Comparison of ENCODE assay signal across 25 cellular contexts in the genomic region with DNA sequence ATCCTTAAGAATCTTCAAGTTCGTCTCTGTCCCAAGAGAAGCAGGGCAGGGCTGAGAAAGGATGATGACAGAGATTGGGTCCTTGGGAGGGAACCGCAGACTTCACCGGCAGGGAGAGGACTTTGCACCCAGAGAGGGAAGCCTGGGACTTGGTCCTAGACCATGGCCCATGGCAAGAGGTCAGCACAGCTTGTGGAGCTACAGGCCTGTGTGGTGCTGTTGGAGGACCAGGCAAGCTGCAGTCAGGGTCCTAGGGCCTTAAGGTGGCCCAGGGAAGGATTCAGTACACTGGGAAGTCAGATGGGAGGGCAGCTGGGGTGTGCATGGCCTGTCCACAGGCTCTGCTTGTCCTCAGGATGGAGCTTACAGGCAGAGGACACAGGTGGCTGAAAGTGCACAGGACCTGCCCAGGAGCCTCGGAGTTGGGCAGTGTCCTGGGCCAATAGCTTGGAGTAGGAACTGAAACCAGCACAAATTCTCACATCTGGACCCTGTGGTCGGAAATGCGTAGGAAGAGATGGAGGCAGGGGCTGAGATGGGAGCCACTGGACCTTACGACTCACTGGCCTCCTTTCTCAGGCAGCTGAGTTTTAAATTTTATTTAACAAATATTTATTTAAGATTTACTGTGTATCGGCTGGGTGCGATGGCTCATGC. TPM values are rescaled to one million over a fixed set of nuclear protein-coding genes. Genes with fewer than 3 reads are reported as not detected.
A peak's percentile ranks its signal among the peaks of the same experiment; 100 is the strongest.
DNase-seq lines count a peak whose midpoint lies in the region; ATAC-seq, FAIRE-seq and TF ChIP-seq lines count a peak whose summit lies in the region.
"Had no signal": no experiment of that assay in that cellular context is flagged by ENCODE, and none has a peak within 500 bp of the region (broad histone marks: within the 10 kb centered on the region; RNA-seq: fewer than 3 reads in every experiment).

No MANE protein-coding gene starts in this region.

- intact Hi-C loops in GM12878 (cut with micrococcal nuclease; ENCODE audit: unreplicated experiment): no loop called here
- intact Hi-C loops in prostate gland (cut with DNase I): no loop called here

- H3K4me3 ChIP-seq in BLaER1 (no peak overlapping the region), GM12878 (no peak overlapping the region), prostate gland (no peak overlapping the region)

- CTCF ChIA-PET in GM12878 (lab: Yijun Ruan, JAX): no interaction called here

- ATAC-seq in HG03175 (IDR thresholded peaks at IDR 0.05; ENCODE audit: unreplicated experiment): peak; percentile 42
- ATAC-seq in GM12878: peak; percentile 86
- peak; percentile 35 for ATAC-seq in memory B cell (ENCODE audit: low read depth)
- ATAC-seq in activated T-helper 17 cell treated with anti-CD3 and anti-CD28 coated beads, Interleukin-2, amount 50 U/mL, for 72 hours (replicated peaks): no peak
- ATAC-seq in HG02970 (IDR thresholded peaks at IDR 0.05; ENCODE audit: low FRiP score, unreplicated experiment): no peak

- in situ Hi-C loops in GM12878 (cut with MboI): no loop called here

- H3K36me3 ChIP-seq in BLaER1 (no peaks in the 10 kb centered on the region), GM12878 (ENCODE audit: control insufficient read depth in 2 of 2, insufficient read depth in 2 of 2, low read length in 1 of 2) (no peaks in the 10 kb centered on the region), prostate gland (no peaks in the 10 kb centered on the region)

- no peak overlapping the region for H3K27ac Mint-ChIP-seq in memory B cell
- no peak overlapping the region for H3K27ac Mint-ChIP-seq in activated T-helper 17 cell treated with anti-CD3 and anti-CD28 coated beads, Interleukin-2, amount 50 U/mL, for 72 hours
- H3K27ac Mint-ChIP-seq: HFFc6 had no signal

- H3K27me3 ChIP-seq in BLaER1 (no peaks in the 10 kb centered on the region), GM12878 (replicated peaks in 1 of 2; ENCODE audit: control insufficient read depth in 2 of 2, insufficient read depth in 2 of 2, low read length in 1 of 2) (no peaks in the 10 kb centered on the region), prostate gland (replicated peaks; ENCODE audit: insufficient read depth) (no peaks in the 10 kb centered on the region)

- H3K79me2 ChIP-seq in GM12878 (ENCODE audit: control insufficient read depth, insufficient read depth, low read length): no peaks in the 10 kb centered on the region

- TF ChIP-seq CTCF in GM12878 (IDR thresholded peaks at IDR 0.05 in 2 of 3, conservative IDR thresholded peaks at IDR 0.05 in 1 of 3; ENCODE audit: control insufficient read depth in 2 of 3, extremely low read depth in 1 of 3, insufficient read depth in 1 of 3, low read depth in 3 of 3, low read length in 3 of 3): no peak
- no peak for TF ChIP-seq CTCF in prostate gland (IDR thresholded peaks at IDR 0.05)

- TF ChIP-seq POLR2A in GM12878 (IDR thresholded peaks at IDR 0.05; ENCODE audit: low read depth, low read length): no peak
- TF ChIP-seq POLR2A in prostate gland (IDR thresholded peaks at IDR 0.05): no peak

- WGBS in GM12878 (ENCODE audit: insufficient coverage, insufficient replicate concordance, low lambda C conversion rate, missing lambda C conversion rate): 28% methylated on average over 9 of the region's 9 CpGs
- WGBS in prostate gland: 87% methylated on average over 9 of the region's 9 CpGs

- H3K9me3 Mint-ChIP-seq in memory B cell: no peaks in the 10 kb centered on the region
- H3K9me3 Mint-ChIP-seq in activated T-helper 17 cell treated with anti-CD3 and anti-CD28 coated beads, Interleukin-2, amount 50 U/mL, for 72 hours: no peaks in the 10 kb centered on the region

- H3K4me3 Mint-ChIP-seq in memory B cell: no peak overlapping the region
- no peak overlapping the region for H3K4me3 Mint-ChIP-seq in activated T-helper 17 cell treated with anti-CD3 and anti-CD28 coated beads, Interleukin-2, amount 50 U/mL, for 72 hours
- H3K4me3 Mint-ChIP-seq: CD4-positive, CD25-positive, alpha-beta regulatory T cell; HFFc6 had no signal

- no peak overlapping the region for H2AFZ ChIP-seq in GM12878 (ENCODE audit: control insufficient read depth, low read depth, low read length)

- TF ChIP-seq RAD21 in GM12878 (IDR thresholded peaks at IDR 0.05; ENCODE audit: insufficient read depth, low read depth, low read length): no peak

- peaks cover 12% of the 10 kb centered on the region for H3K4me1 Mint-ChIP-seq in memory B cell
- no peaks in the 10 kb centered on the region for H3K4me1 Mint-ChIP-seq in activated T-helper 17 cell treated with anti-CD3 and anti-CD28 coated beads, Interleukin-2, amount 50 U/mL, for 72 hours
- H3K4me1 Mint-ChIP-seq: CD4-positive, CD25-positive, alpha-beta regulatory T cell had no signal

- POLR2A ChIA-PET in GM12878 (lab: Charles Lee): no interaction called here

- H3K36me3 Mint-ChIP-seq in memory B cell: no peaks in the 10 kb centered on the region
- no peaks in the 10 kb centered on the region for H3K36me3 Mint-ChIP-seq in activated T-helper 17 cell treated with anti-CD3 and anti-CD28 coated beads, Interleukin-2, amount 50 U/mL, for 72 hours (ENCODE audit: low read depth)
- H3K36me3 Mint-ChIP-seq: CD4-positive, CD25-positive, alpha-beta regulatory T cell had no signal

- H3K27me3 Mint-ChIP-seq in memory B cell: peaks cover 14% of the 10 kb centered on the region
- peaks cover 19% of the 10 kb centered on the region for H3K27me3 Mint-ChIP-seq in activated T-helper 17 cell treated with anti-CD3 and anti-CD28 coated beads, Interleukin-2, amount 50 U/mL, for 72 hours

- TF ChIP-seq EP300 in GM12878 (IDR thresholded peaks at IDR 0.05; ENCODE audit: borderline replicate concordance in 1 of 2, control insufficient read depth in 1 of 2, low read depth in 2 of 2, low read length in 2 of 2): no peak

- H3K9me3 ChIP-seq in BLaER1 (peaks cover 12% of the 10 kb centered on the region), GM12878 (replicated peaks; ENCODE audit: control insufficient read depth, insufficient read depth, low read length) (peaks cover under 1% of the 10 kb centered on the region; the same call in 2 of the 3 replicates), prostate gland (no peaks in the 10 kb centered on the region)

- H3K27ac ChIP-seq in BLaER1 (0 out of 2 replicates have a peak overlapping the region, but pooled peaks have one; percentile 15), GM12878 (ENCODE audit: control insufficient read depth, insufficient read depth) (no peak overlapping the region), prostate gland (no peak overlapping the region)

- no peak for FAIRE-seq in GM12878 (lab: Jason Lieb, UNC)

- SMC1A ChIA-PET in GM12878 (lab: Charles Lee; ENCODE audit: uncharacterized antibody, unreplicated experiment): no interaction called here

- no peaks in the 10 kb centered on the region for H4K20me1 ChIP-seq in BLaER1
- no peaks in the 10 kb centered on the region for H4K20me1 ChIP-seq in GM12878 (ENCODE audit: control insufficient read depth, insufficient read depth)

- RAD21 ChIA-PET in GM12878 (lab: Charles Lee; ENCODE audit: unreplicated experiment): interaction anchor here (0.6 kb wide), 1 partner anchor 36 kb away, joined by 3 read pairs; no protein-coding TSS in a partner anchor

- no peak overlapping the region for H3K9ac ChIP-seq in BLaER1
- H3K9ac ChIP-seq in GM12878 (ENCODE audit: control insufficient read depth, insufficient read depth, low read length): no peak overlapping the region

- BruUV-seq in GM12878 (replicated peaks; lab: Mats Ljungman, UMichigan): no TSS peak

- H3K4me1 ChIP-seq in BLaER1: peaks cover 39% of the 10 kb centered on the region
- no peaks in the 10 kb centered on the region; the same call in 1 of the 2 replicates for H3K4me1 ChIP-seq in GM12878 (ENCODE audit: control insufficient read depth, insufficient read depth, low read length)
- no peaks in the 10 kb centered on the region for H3K4me1 ChIP-seq in prostate gland (replicated peaks)

- H3K4me2 ChIP-seq in BLaER1 (peak overlapping the region; percentile 54), GM12878 (ENCODE audit: control insufficient read depth, insufficient read depth) (no peak overlapping the region)

- DNase-seq in GM12878 (ENCODE audit: low read depth, low spot score): no peak
- no peak for DNase-seq in memory B cell (ENCODE audit: low spot score in 2 of 2)
- no peak for DNase-seq in stimulated activated naive CD4-positive, alpha-beta T cell (lab: John Stamatoyannopoulos, UW)
- no peak for DNase-seq in prostate gland (ENCODE audit: low spot score)
- DNase-seq: CD4-positive, CD25-positive, alpha-beta regulatory T cell; EL; GF-D8; H7; HFFc6; KBM-7; MM.1S; NCI-H1694; NCI-H2081; NCI-H2171; NCI-H345; NCI-H524 treated with DMSO at 0.1 percent for 48 hours; NCI-H82; SHP77; SW 1271 had no signal

TF ChIP-seq in GM12878, 131 proteins besides CTCF, POLR2A, EP300 and RAD21:
- peak; percentile 26; the same call in 1 of the 2 replicates for TF ChIP-seq RUNX3 (IDR thresholded peaks at IDR 0.05; ENCODE audit: low read length)
- no peak for TF ChIP-seq PAX8 (IDR thresholded peaks at IDR 0.05)
- peak; percentile 62 for TF ChIP-seq SPI1 (IDR thresholded peaks at IDR 0.05; ENCODE audit: borderline replicate concordance, insufficient read depth, low read depth, low read length)
- TF ChIP-seq EED (IDR thresholded peaks at IDR 0.05; ENCODE audit: low read depth): no peak

RNA-seq across cellular contexts. Expression of a gene that starts 56.4 kb away (rescaled TPM):
- total RNA-seq in GM12878 (2013; cell fraction: nucleolus; rRNA removed): not detected in 2 replicates
- total RNA-seq in GM12878 (2014; rRNA removed) (not detected in 2 replicates), GM12878 (2014; rRNA removed; fragmentation: Illumina TruSeq; extraction: Trizol) (not detected in 2 replicates), GM12878 (2021) (0.10 TPM in 1 of 2 replicates, not detected in the other), prostate gland (1 to 10 TPM; 2.6 to 7.0 TPM)
- polyA plus RNA-seq in GM12878 (2011; ENCODE audit: low read depth): not detected
- polyA plus RNA-seq in GM12878 (2011; rRNA removed) (not detected in 2 replicates), GM12878 (2014; fragmentation: Illumina TruSeq; extraction: Trizol) (0.03 and 0.05 TPM in 2 replicates), GM12878 (2014; fragmentation: Nextera tagmentation; extraction: Ambion mirVana) (not detected), GM12878 (2014; rRNA removed) (not detected in 2 replicates), GM12878 (2016; fragmentation: Nextera tagmentation; extraction: Ambion mirVana) (under 1 TPM in 1 of 2 experiments, not detected in 1; 0.11 TPM)
- polyA plus RNA-seq in GM12878 (2011; cell fraction: cytosol; rRNA removed): not detected in 2 replicates
- polyA plus RNA-seq in GM12878 (2011; cell fraction: nucleus; rRNA removed): not detected in 2 replicates
- polyA plus RNA-seq in GM12878 (2012): 0.08 TPM in 2 replicates
- polyA minus RNA-seq in GM12878 (2011; rRNA and poly(A)+ RNA removed): not detected in 2 replicates
- not detected in 2 replicates for polyA minus RNA-seq in GM12878 (2011; cell fraction: cytosol; rRNA and poly(A)+ RNA removed)
- not detected in 2 replicates for polyA minus RNA-seq in GM12878 (2011; cell fraction: nucleus; rRNA and poly(A)+ RNA removed)
- total RNA-seq in activated T-helper 17 cell treated with anti-CD3 and anti-CD28 coated beads, Interleukin-2, amount 50 U/mL, for 72 hours: not detected
- total RNA-seq: A172; CD4-positive, CD25-positive, alpha-beta regulatory T cell; RPMI7951 had no signal

Comparison
In these comparisons a context has a peak if more than half of its experiments do, and no peak if none do; other contexts are left out.
1. ATAC-seq: peak in HG03175 (single experiment), GM12878 (single experiment) and memory B cell (single experiment); none in activated T-helper 17 cell treated with anti-CD3 and anti-CD28 coated beads, Interleukin-2, amount 50 U/mL, for 72 hours (single experiment) and HG02970 (single experiment).